In genomic region chr15:68143785-68144184, GRCh38 we compare ENCODE assay signal across 22 cellular contexts.
DNase-seq lines count a peak whose midpoint lies in the region; ATAC-seq and TF ChIP-seq lines count a peak whose summit lies in the region.
"Had no signal": no experiment of that assay in that cellular context is flagged by ENCODE, and none has a peak within 500 bp of the region (broad histone marks: within the 10 kb centered on the region; RNA-seq: fewer than 3 reads in every experiment).

No MANE protein-coding gene starts in this region.

- no peak overlapping the region for H3K4ac ChIP-seq in H9 (ENCODE audit: low read depth, low read length)

- no peak overlapping the region for H3K23ac ChIP-seq in H9 (ENCODE audit: insufficient read length, low read depth, low read length)

- no peak overlapping the region for H3K4me2 ChIP-seq in H9 (ENCODE audit: insufficient read depth, insufficient read length, low read length)
- H3K4me2 ChIP-seq: A549; BLaER1 treated with 17β-estradiol and CSF1 and Interleukin-3, amounts not matched to agents 10 nM and 100 nM had no signal

- H2AK5ac ChIP-seq in H9 (ENCODE audit: insufficient read length, low read length), result no peak overlapping the region

- no peak overlapping the region for H3K56ac ChIP-seq in H9 (ENCODE audit: insufficient read length, low read depth, low read length)

- no peak overlapping the region for H4K91ac ChIP-seq in H9 (ENCODE audit: insufficient read length, low read depth, low read length)

- no CpG with 5 or more reads among the region's 1 CpG for WGBS in H9 (ENCODE audit: extremely low coverage, insufficient read length, low lambda C conversion rate)
- WGBS in upper lobe of left lung, 2 donors, result 81 to 93% methylated on average over 1 of the region's 1 CpG

- H3K9me3 ChIP-seq in H9 (ENCODE audit: control insufficient read depth, low read depth, low read length) (no peaks in the 10 kb centered on the region), upper lobe of left lung (no peaks in the 10 kb centered on the region)
- H3K9me3 ChIP-seq: A549, BE2C had no signal

- H3K14ac ChIP-seq in H9 (ENCODE audit: insufficient read depth, low read length), result no peak overlapping the region

- no peaks in the 10 kb centered on the region for H3K79me1 ChIP-seq in H9 (ENCODE audit: insufficient read depth, low read depth, low read length, poor library complexity, severe bottlenecking)

- H3K36me3 Mint-ChIP-seq in activated naive CD4-positive, alpha-beta T cell treated with anti-CD3 and anti-CD28 coated beads, Interleukin-2, amount 10 ng/mL, durations not matched to agents 7 days and 5 days, result peaks cover 30% of the 10 kb centered on the region
- H3K36me3 Mint-ChIP-seq in activated naive CD4-positive, alpha-beta T cell treated with anti-CD3 and anti-CD28 coated beads, Interleukin-2, amount 50 U/mL, for 72 hours, result peaks cover 0 to 6% of the 10 kb centered on the region in 2 donors
- H3K36me3 Mint-ChIP-seq in H9 (ENCODE audit: insufficient read depth in 1 of 3, low read depth in 3 of 3), result peaks cover 5 to 13% (median 10%) of the 10 kb centered on the region in 3 experiments; a peak in 5 of 7 replicates
- peaks cover 28% of the 10 kb centered on the region for H3K36me3 Mint-ChIP-seq in central memory CD8-positive, alpha-beta T cell (ENCODE audit: insufficient read depth)

- no peak for TF ChIP-seq EP300 in upper lobe of left lung (IDR thresholded peaks at IDR 0.05)

- no peaks in the 10 kb centered on the region for H3K23me2 ChIP-seq in H9 (ENCODE audit: insufficient read length, low read depth, low read length, poor library complexity, severe bottlenecking)

- no peak overlapping the region for H2BK12ac ChIP-seq in H9 (ENCODE audit: insufficient read length, low read depth, low read length)

- no peak for TF ChIP-seq POLR2A in upper lobe of left lung (IDR thresholded peaks at IDR 0.05)

- no peak overlapping the region for H2AFZ ChIP-seq in H9 (ENCODE audit: low read length)

- H3K27ac ChIP-seq in H9 (ENCODE audit: insufficient read length, low read depth, low read length) (no peak overlapping the region), upper lobe of left lung (no peak overlapping the region)
- H3K27ac ChIP-seq: A549; BLaER1 treated with 17β-estradiol and CSF1 and Interleukin-3, amounts not matched to agents 10 nM and 100 nM had no signal

- no peak overlapping the region for H2BK15ac ChIP-seq in H9 (ENCODE audit: low read depth, low read length)

- H3K4me3 ChIP-seq in upper lobe of left lung, result no peak overlapping the region
- H3K4me3 ChIP-seq: A549; BLaER1 treated with 17β-estradiol and CSF1 and Interleukin-3, amounts not matched to agents 10 nM and 100 nM had no signal

- H3K4me1 ChIP-seq in H9 (ENCODE audit: insufficient read depth, low read length), result no peaks in the 10 kb centered on the region
- H3K4me1 ChIP-seq in upper lobe of left lung, result peaks cover 0 to 12% (median 0%) of the 10 kb centered on the region in 4 donors
- H3K4me1 ChIP-seq: BE2C had no signal

- no peak overlapping the region for H3K4me3 Mint-ChIP-seq in activated naive CD4-positive, alpha-beta T cell treated with anti-CD3 and anti-CD28 coated beads, Interleukin-2, amount 10 ng/mL, durations not matched to agents 7 days and 5 days
- H3K4me3 Mint-ChIP-seq in H9, result no peak overlapping the region
- no peak overlapping the region for H3K4me3 Mint-ChIP-seq in central memory CD8-positive, alpha-beta T cell
- H3K4me3 Mint-ChIP-seq: CD14-positive monocyte; CD4-positive, alpha-beta memory T cell had no signal

- H2BK5ac ChIP-seq in H9 (ENCODE audit: insufficient read length, low read length), result no peak overlapping the region

- H3K4me1 Mint-ChIP-seq in activated naive CD4-positive, alpha-beta T cell treated with anti-CD3 and anti-CD28 coated beads, Interleukin-2, amount 10 ng/mL, durations not matched to agents 7 days and 5 days, result peaks cover 2% of the 10 kb centered on the region
- peaks cover 3 to 10% of the 10 kb centered on the region in 2 experiments for H3K4me1 Mint-ChIP-seq in H9
- H3K4me1 Mint-ChIP-seq in central memory CD8-positive, alpha-beta T cell, result peaks cover 37% of the 10 kb centered on the region

- H3K9me3 Mint-ChIP-seq in activated naive CD4-positive, alpha-beta T cell treated with anti-CD3 and anti-CD28 coated beads, Interleukin-2, amount 10 ng/mL, durations not matched to agents 7 days and 5 days, result no peaks in the 10 kb centered on the region
- no peaks in the 10 kb centered on the region for H3K9me3 Mint-ChIP-seq in activated naive CD4-positive, alpha-beta T cell treated with anti-CD3 and anti-CD28 coated beads, Interleukin-2, amount 50 U/mL, for 72 hours
- no peaks in the 10 kb centered on the region for H3K9me3 Mint-ChIP-seq in H9
- no peaks in the 10 kb centered on the region for H3K9me3 Mint-ChIP-seq in central memory CD8-positive, alpha-beta T cell
- H3K9me3 Mint-ChIP-seq: CD14-positive monocyte; CD4-positive, alpha-beta memory T cell had no signal

- H3K27me3 Mint-ChIP-seq in activated naive CD4-positive, alpha-beta T cell treated with anti-CD3 and anti-CD28 coated beads, Interleukin-2, amount 10 ng/mL, durations not matched to agents 7 days and 5 days, result no peaks in the 10 kb centered on the region
- H3K27me3 Mint-ChIP-seq in H9 (ENCODE audit: low read depth), result no peaks in the 10 kb centered on the region
- no peaks in the 10 kb centered on the region for H3K27me3 Mint-ChIP-seq in central memory CD8-positive, alpha-beta T cell
- H3K27me3 Mint-ChIP-seq: CD4-positive, alpha-beta memory T cell had no signal

- H3K27ac Mint-ChIP-seq in activated naive CD4-positive, alpha-beta T cell treated with anti-CD3 and anti-CD28 coated beads, Interleukin-2, amount 10 ng/mL, durations not matched to agents 7 days and 5 days, result peak overlapping the region; percentile 66
- no peak overlapping the region for H3K27ac Mint-ChIP-seq in activated naive CD4-positive, alpha-beta T cell treated with anti-CD3 and anti-CD28 coated beads, Interleukin-2, amount 50 U/mL, for 72 hours
- no peak overlapping the region for H3K27ac Mint-ChIP-seq in H9
- H3K27ac Mint-ChIP-seq in central memory CD8-positive, alpha-beta T cell (ENCODE audit: low read depth), result peak overlapping the region; percentile 35

- no peak overlapping the region for H3K9ac ChIP-seq in H9 (ENCODE audit: extremely low read depth, insufficient read length, low read length)
- H3K9ac ChIP-seq: BLaER1 treated with 17β-estradiol and CSF1 and Interleukin-3, amounts not matched to agents 10 nM and 100 nM had no signal

- peaks cover 0 to 36% (median 18%) of the 10 kb centered on the region in 4 donors for H3K36me3 ChIP-seq in upper lobe of left lung

- TF ChIP-seq CTCF in H9 (conservative IDR thresholded peaks at IDR 0.05) (no peak), upper lobe of left lung (IDR thresholded peaks at IDR 0.05) (no peak)

- no peaks in the 10 kb centered on the region for H3K79me2 ChIP-seq in H9 (ENCODE audit: insufficient read depth, low read length)

- peak overlapping the region; percentile 76 for H3T11ph ChIP-seq in H9 (ENCODE audit: low read length)

- H2BK120ac ChIP-seq in H9 (ENCODE audit: low read depth, low read length, poor library complexity, severe bottlenecking), result no peak overlapping the region

- no peak for DNase-seq in activated naive CD4-positive, alpha-beta T cell treated with anti-CD3 and anti-CD28 coated beads, Interleukin-2, amount 10 ng/mL, durations not matched to agents 7 days and 5 days
- no peak for DNase-seq in activated naive CD4-positive, alpha-beta T cell treated with anti-CD3 and anti-CD28 coated beads, Interleukin-2, amount 50 U/mL, for 72 hours (ENCODE audit: low spot score in 2 of 2)
- DNase-seq in H9 (no peak), SW 1271 (lab: John Stamatoyannopoulos, UW) (no peak), upper lobe of left lung (no peak), NCI-H510A (lab: John Stamatoyannopoulos, UW) (no peak)
- DNase-seq in central memory CD8-positive, alpha-beta T cell (ENCODE audit: low spot score in 2 of 2), result no peak
- DNase-seq: 8988T; ACHN; AML-193; BE2C; Calu3; CD4-positive, alpha-beta memory T cell; COR-L47; DMS53; DMS79 treated with DMSO at 0.1 percent for 48 hours; GF-D8; GOT3; HCEC 1CT had no signal

- no peak overlapping the region for H3K18ac ChIP-seq in H9 (ENCODE audit: insufficient read length, low read depth, low read length)

- H4K20me1 ChIP-seq in H9 (ENCODE audit: control insufficient read depth, insufficient read depth, insufficient read length), result no peaks in the 10 kb centered on the region

- no peak for ATAC-seq in activated naive CD4-positive, alpha-beta T cell treated with anti-CD3 and anti-CD28 coated beads, Interleukin-2, amount 50 U/mL, for 72 hours
- no peak for ATAC-seq in central memory CD8-positive, alpha-beta T cell (replicated peaks; ENCODE audit: extremely low read depth, poor library complexity, severe bottlenecking)
- ATAC-seq in upper lobe of left lung (ENCODE audit: low FRiP score in 2 of 2), result no peak
- ATAC-seq: A549 had no signal

- H2BK20ac ChIP-seq in H9 (ENCODE audit: low read depth, low read length, poor library complexity, severe bottlenecking), result no peak overlapping the region

- CTCF ChIA-PET in activated naive CD4-positive, alpha-beta T cell treated with anti-CD3 and anti-CD28 coated beads, Interleukin-2, amount 10 ng/mL, durations not matched to agents 7 days and 5 days (lab: Charles Lee), result no interaction called here

- H3K27me3 ChIP-seq in H9 (ENCODE audit: insufficient read depth, low read length), result no peaks in the 10 kb centered on the region
- H3K27me3 ChIP-seq in upper lobe of left lung, result no peaks in the 10 kb centered on the region
- H3K27me3 ChIP-seq: BE2C; BLaER1 treated with 17β-estradiol and CSF1 and Interleukin-3, amounts not matched to agents 10 nM and 100 nM had no signal

- no peak overlapping the region for H4K8ac ChIP-seq in H9 (replicated peaks; ENCODE audit: insufficient read length, low read depth, low read length)

- H4K5ac ChIP-seq in H9 (ENCODE audit: insufficient read length, low read depth, low read length), result no peak overlapping the region

Comparison
In these comparisons a context has a peak if more than half of its experiments do, and no peak if none do; other contexts are left out.
1. H3K27ac Mint-ChIP-seq: peak in activated naive CD4-positive, alpha-beta T cell treated with anti-CD3 and anti-CD28 coated beads, Interleukin-2, amount 10 ng/mL, durations not matched to agents 7 days and 5 days (single experiment) and central memory CD8-positive, alpha-beta T cell (single experiment); none in activated naive CD4-positive, alpha-beta T cell treated with anti-CD3 and anti-CD28 coated beads, Interleukin-2, amount 50 U/mL, for 72 hours (0 of 2) and H9 (0 of 3).